ENCODE assay signal across 15 cellular contexts in the genomic region with DNA sequence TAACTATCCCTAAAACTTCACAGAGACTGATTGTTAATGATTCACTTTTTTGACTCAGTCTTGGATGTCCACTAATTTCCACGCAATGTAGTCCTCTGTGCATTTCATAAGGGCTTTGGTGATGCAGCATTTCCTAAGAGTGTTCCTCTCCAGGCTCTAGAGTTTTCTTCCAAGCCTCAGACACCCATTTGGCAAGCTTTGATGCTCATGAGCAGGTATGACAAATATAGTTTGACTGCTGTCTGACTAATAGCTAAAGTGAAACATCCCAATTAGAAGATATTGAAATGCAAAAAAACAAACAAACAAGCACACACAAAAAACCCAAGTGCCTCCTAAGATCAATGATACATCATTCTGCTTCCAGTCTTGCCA. TPM values are rescaled to one million over a fixed set of nuclear protein-coding genes. Genes with fewer than 3 reads are reported as not detected.
A peak's percentile ranks its signal among the peaks of the same experiment; 100 is the strongest.
DNase-seq lines count a peak whose midpoint lies in the region; ATAC-seq and TF ChIP-seq lines count a peak whose summit lies in the region.
"Had no signal": no experiment of that assay in that cellular context is flagged by ENCODE, and none has a peak within 500 bp of the region (broad histone marks: within the 10 kb centered on the region; RNA-seq: fewer than 3 reads in every experiment).

No MANE protein-coding gene starts in this region.

- H3K9me3 Mint-ChIP-seq in activated T-helper 2 cell treated with anti-CD3 and anti-CD28 coated beads, Interferon-gamma antibody, Interleukin-2, Interleukin-4, amounts not matched to agents 10 μg/mL and 5 μg/mL and 100 μg/mL, durations not matched to agents 14 hours and 24 hours and 36 hours, result no peaks in the 10 kb centered on the region
- no peaks in the 10 kb centered on the region for H3K9me3 Mint-ChIP-seq in memory B cell
- H3K9me3 Mint-ChIP-seq: naive B cell had no signal

- peaks cover 0 to 5% (median 0%) of the 10 kb centered on the region in 9 donors for H3K36me3 ChIP-seq in heart left ventricle

- intact Hi-C loops in activated T-helper 2 cell treated with anti-CD3 and anti-CD28 coated beads, Interferon-gamma antibody, Interleukin-2, Interleukin-4, amounts not matched to agents 10 μg/mL and 5 μg/mL and 100 μg/mL, durations not matched to agents 14 hours and 24 hours and 36 hours (cut with micrococcal nuclease), result no loop called here
- intact Hi-C loops in left colon (cut with DNase I, micrococcal nuclease) (no loop called here), heart left ventricle (cut with DNase I) (loop anchor here in 3 of 10 donors (2.0 to 5.0 kb wide), 3 partner anchors 21 to 65 kb away; a partner anchor contains a TSS)

- H3K36me3 Mint-ChIP-seq in activated T-helper 2 cell treated with anti-CD3 and anti-CD28 coated beads, Interferon-gamma antibody, Interleukin-2, Interleukin-4, amounts not matched to agents 10 μg/mL and 5 μg/mL and 100 μg/mL, durations not matched to agents 14 hours and 24 hours and 36 hours (ENCODE audit: low read depth), result peaks cover 29% of the 10 kb centered on the region
- H3K36me3 Mint-ChIP-seq in memory B cell, result peaks cover 3% of the 10 kb centered on the region
- H3K36me3 Mint-ChIP-seq: naive B cell had no signal

- H3K4me1 Mint-ChIP-seq in activated T-helper 2 cell treated with anti-CD3 and anti-CD28 coated beads, Interferon-gamma antibody, Interleukin-2, Interleukin-4, amounts not matched to agents 10 μg/mL and 5 μg/mL and 100 μg/mL, durations not matched to agents 14 hours and 24 hours and 36 hours (ENCODE audit: low read depth), result peaks cover 38% of the 10 kb centered on the region
- H3K4me1 Mint-ChIP-seq in memory B cell, result peaks cover 30% of the 10 kb centered on the region

- peak; percentile 43 for DNase-seq in AG10803 (ENCODE audit: low read depth)
- DNase-seq in GM03348 (ENCODE audit: low spot score), result peak; percentile 45
- DNase-seq in activated T-helper 2 cell treated with anti-CD3 and anti-CD28 coated beads, Interferon-gamma antibody, Interleukin-2, Interleukin-4, amounts not matched to agents 10 μg/mL and 5 μg/mL and 100 μg/mL, durations not matched to agents 14 hours and 24 hours and 36 hours (ENCODE audit: low spot score), result no peak
- no peak for DNase-seq in memory B cell (ENCODE audit: low spot score in 2 of 2)
- DNase-seq in left colon, result no peak
- no peak for DNase-seq in DMS79 treated with DMSO at 0.1 percent for 48 hours (lab: John Stamatoyannopoulos, UW)
- no peak for DNase-seq in heart left ventricle
- DNase-seq: anterior cingulate cortex, KBM-7, naive B cell, NCI-H187, RPMI8226, T-helper 9 cell had no signal

- no peak overlapping the region for H3K4me3 ChIP-seq in AG10803 (ENCODE audit: low read length)
- no peak overlapping the region for H3K4me3 ChIP-seq in heart left ventricle

- TF ChIP-seq CTCF in AG10803 (conservative IDR thresholded peaks at IDR 0.05; ENCODE audit: low read length), result no peak
- TF ChIP-seq CTCF in heart left ventricle (IDR thresholded peaks at IDR 0.05), result no peak

- H3K4me1 ChIP-seq in heart left ventricle, result peaks cover 0 to 32% (median 19%) of the 10 kb centered on the region in 12 donors

- no peak overlapping the region for H3K27ac ChIP-seq in heart left ventricle

- WGBS in heart left ventricle, 4 donors, result 95 to 100% (median 98%) methylated on average over 1 of the region's 1 CpG

- TF ChIP-seq POLR2A in heart left ventricle (IDR thresholded peaks at IDR 0.05), result no peak

- H3K9me3 ChIP-seq in heart left ventricle, result no peaks in the 10 kb centered on the region

- no peak overlapping the region for H3K4me3 Mint-ChIP-seq in activated T-helper 2 cell treated with anti-CD3 and anti-CD28 coated beads, Interferon-gamma antibody, Interleukin-2, Interleukin-4, amounts not matched to agents 10 μg/mL and 5 μg/mL and 100 μg/mL, durations not matched to agents 14 hours and 24 hours and 36 hours (ENCODE audit: low read depth)
- peak overlapping the region; percentile 17 for H3K4me3 Mint-ChIP-seq in memory B cell

- H3K27me3 Mint-ChIP-seq in activated T-helper 2 cell treated with anti-CD3 and anti-CD28 coated beads, Interferon-gamma antibody, Interleukin-2, Interleukin-4, amounts not matched to agents 10 μg/mL and 5 μg/mL and 100 μg/mL, durations not matched to agents 14 hours and 24 hours and 36 hours (ENCODE audit: low read depth), result no peaks in the 10 kb centered on the region
- H3K27me3 Mint-ChIP-seq in memory B cell, result no peaks in the 10 kb centered on the region

- ATAC-seq in memory B cell (ENCODE audit: low read depth), result no peak
- ATAC-seq in HG02852 (IDR thresholded peaks at IDR 0.05; ENCODE audit: unreplicated experiment), result no peak
- no peak for ATAC-seq in left colon
- ATAC-seq in heart left ventricle, result no peak

- peak overlapping the region; percentile 86 for H3K27ac Mint-ChIP-seq in activated T-helper 2 cell treated with anti-CD3 and anti-CD28 coated beads, Interferon-gamma antibody, Interleukin-2, Interleukin-4, amounts not matched to agents 10 μg/mL and 5 μg/mL and 100 μg/mL, durations not matched to agents 14 hours and 24 hours and 36 hours
- no peak overlapping the region for H3K27ac Mint-ChIP-seq in memory B cell

- H3K27me3 ChIP-seq in heart left ventricle, result no peaks in the 10 kb centered on the region

RNA-seq across cellular contexts. Expression of a gene that starts 1.5 kb away (rescaled TPM):
- total RNA-seq in activated T-helper 2 cell treated with anti-CD3 and anti-CD28 coated beads, Interferon-gamma antibody, Interleukin-2, Interleukin-4, amounts not matched to agents 10 μg/mL and 5 μg/mL and 100 μg/mL, durations not matched to agents 14 hours and 24 hours and 36 hours, result 38.7 and 40.7 TPM in 2 replicates
- total RNA-seq in left colon (1 to 10 TPM; 4.2 to 6.3 TPM), heart left ventricle (1 to 10 TPM; 2.1 to 8.3 (median 3.4) TPM)
- 1 to 10 TPM; 2.7 to 6.2 TPM for polyA plus RNA-seq in heart left ventricle

RNA-seq across cellular contexts. Expression of a gene that starts 20.1 kb away (rescaled TPM):
- total RNA-seq in activated T-helper 2 cell treated with anti-CD3 and anti-CD28 coated beads, Interferon-gamma antibody, Interleukin-2, Interleukin-4, amounts not matched to agents 10 μg/mL and 5 μg/mL and 100 μg/mL, durations not matched to agents 14 hours and 24 hours and 36 hours, result 30.9 and 37.4 TPM in 2 replicates
- total RNA-seq in left colon (10 to 100 TPM; 51.2 to 74.2 TPM), heart left ventricle (10 to 100 TPM in 8 of 9 donors, 1 to 10 TPM in 1; 6.9 to 55.6 (median 14.1) TPM)
- polyA plus RNA-seq in heart left ventricle, result 10 to 100 TPM in 1 of 2 donors, 1 to 10 TPM in 1; 5.4 to 10.2 TPM

RNA-seq across cellular contexts. Expression of a gene that starts 21.1 kb away (rescaled TPM):
- 262 and 283 TPM in 2 replicates for total RNA-seq in activated T-helper 2 cell treated with anti-CD3 and anti-CD28 coated beads, Interferon-gamma antibody, Interleukin-2, Interleukin-4, amounts not matched to agents 10 μg/mL and 5 μg/mL and 100 μg/mL, durations not matched to agents 14 hours and 24 hours and 36 hours
- total RNA-seq in left colon, result 100 to 1,000 TPM; 124 to 131 TPM
- total RNA-seq in heart left ventricle, result 100 to 1,000 TPM in 8 of 9 donors, 10 to 100 TPM in 1; 95.6 to 300 (median 228) TPM
- polyA plus RNA-seq in heart left ventricle, result 100 to 1,000 TPM; 164 to 210 TPM

RNA-seq across cellular contexts. Expression of a gene that starts 21.9 kb away (rescaled TPM):
- 114 and 120 TPM in 2 replicates for total RNA-seq in activated T-helper 2 cell treated with anti-CD3 and anti-CD28 coated beads, Interferon-gamma antibody, Interleukin-2, Interleukin-4, amounts not matched to agents 10 μg/mL and 5 μg/mL and 100 μg/mL, durations not matched to agents 14 hours and 24 hours and 36 hours
- total RNA-seq in left colon, result 10 to 100 TPM; 21.9 to 29.4 TPM
- total RNA-seq in heart left ventricle, result 10 to 100 TPM in 8 of 9 donors, 1 to 10 TPM in 1; 8.4 to 22.4 (median 11.3) TPM
- polyA plus RNA-seq in heart left ventricle, result 1 to 10 TPM; 3.3 to 8.1 TPM

RNA-seq across cellular contexts. Expression of a gene that starts 27.2 kb away (rescaled TPM):
- total RNA-seq in activated T-helper 2 cell treated with anti-CD3 and anti-CD28 coated beads, Interferon-gamma antibody, Interleukin-2, Interleukin-4, amounts not matched to agents 10 μg/mL and 5 μg/mL and 100 μg/mL, durations not matched to agents 14 hours and 24 hours and 36 hours, result 23.3 and 25.9 TPM in 2 replicates
- total RNA-seq in left colon (1 to 10 TPM; 1.3 to 4.4 TPM), heart left ventricle (1 to 10 TPM in 1 of 9 donors, under 1 TPM in 3, not detected in 5; 0.27 to 5.3 (median 0.42) TPM)
- under 1 TPM in 1 of 2 donors, not detected in 1; 0.19 TPM for polyA plus RNA-seq in heart left ventricle
- total RNA-seq: skeletal muscle tissue had no signal

Comparison
In these comparisons a context has a peak if more than half of its experiments do, and no peak if none do; other contexts are left out.
1. DNase-seq: peak in AG10803 (single experiment) and GM03348 (single experiment); none in activated T-helper 2 cell treated with anti-CD3 and anti-CD28 coated beads, Interferon-gamma antibody, Interleukin-2, Interleukin-4, amounts not matched to agents 10 μg/mL and 5 μg/mL and 100 μg/mL, durations not matched to agents 14 hours and 24 hours and 36 hours (single experiment), memory B cell (0 of 2), left colon (0 of 2), DMS79 treated with DMSO at 0.1 percent for 48 hours (single experiment) and heart left ventricle (0 of 5).